15 cellular contexts compared by ENCODE assay signal in the genomic region with DNA sequence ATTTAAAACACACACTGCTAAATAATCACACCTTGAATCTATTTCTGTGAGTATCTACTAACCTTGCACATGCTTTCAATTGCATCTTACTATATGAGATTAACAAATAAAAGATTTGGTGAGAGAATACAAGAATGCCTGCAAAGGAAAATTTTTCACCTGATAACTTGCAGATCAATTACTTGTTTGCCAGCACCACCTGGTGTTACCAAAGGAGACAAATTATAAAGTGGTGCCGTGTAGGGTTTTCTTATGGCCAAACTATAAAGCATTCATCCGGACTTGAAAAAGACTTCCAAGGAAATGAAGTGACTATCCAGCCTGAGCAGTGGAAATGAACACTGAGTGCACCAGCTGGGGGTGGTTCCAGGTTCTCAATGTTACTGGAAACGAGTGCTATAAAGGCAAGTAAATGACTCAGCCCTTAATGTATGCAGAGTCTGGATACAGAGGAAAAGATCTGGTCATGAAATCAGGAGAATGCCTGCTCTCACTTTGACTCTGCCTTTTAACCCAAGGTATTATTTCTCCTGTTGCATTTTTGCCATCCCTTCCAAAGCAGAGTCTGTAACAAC.
DNase-seq lines count a peak whose midpoint lies in the region; ATAC-seq and TF ChIP-seq lines count a peak whose summit lies in the region.
"Had no signal": no experiment of that assay in that cellular context is flagged by ENCODE, and none has a peak within 500 bp of the region (broad histone marks: within the 10 kb centered on the region; RNA-seq: fewer than 3 reads in every experiment).

No MANE protein-coding gene starts in this region.

- peaks cover 27% of the 10 kb centered on the region for H3K36me3 Mint-ChIP-seq in WTC11
- H3K36me3 Mint-ChIP-seq: CD4-positive, alpha-beta memory T cell; naive thymus-derived CD4-positive, alpha-beta T cell had no signal

- no peaks in the 10 kb centered on the region for H4K20me1 ChIP-seq in MM.1S (ENCODE audit: insufficient read depth, low read length)

- no peak overlapping the region for H3K4me2 ChIP-seq in MM.1S (ENCODE audit: low read depth, low read length)

- POLR2A ChIA-PET in WTC11 (lab: Charles Lee) = no interaction called here

- peaks cover 35% of the 10 kb centered on the region for H3K9me3 Mint-ChIP-seq in WTC11

- H3K36me3 ChIP-seq in MM.1S (replicated peaks; ENCODE audit: insufficient read depth, low read length) = no peaks in the 10 kb centered on the region

- no peak overlapping the region for H3K27ac Mint-ChIP-seq in WTC11
- H3K27ac Mint-ChIP-seq: CD4-positive, alpha-beta memory T cell; dendritic cell treated with granulocyte-macrophage colony-stimulating factor and Interleukin-4, amounts not matched to agents 40 ng/mL and 50 ng/mL, for 4 days; naive thymus-derived CD4-positive, alpha-beta T cell had no signal

- no peaks in the 10 kb centered on the region for H3K9me2 ChIP-seq in MM.1S (replicated peaks; ENCODE audit: insufficient read depth, low read length)

- H3K9ac ChIP-seq in MM.1S (ENCODE audit: low read length) = no peak overlapping the region

- H3K27ac ChIP-seq in MM.1S (ENCODE audit: low read length) = no peak overlapping the region

- no peaks in the 10 kb centered on the region for H3K4me1 ChIP-seq in MM.1S (ENCODE audit: low read length)

- CTCF ChIA-PET in WTC11 (lab: Charles Lee) = interaction anchor here (0.7 kb wide), 1 partner anchor 594 kb away, joined by 3 read pairs; no protein-coding TSS in a partner anchor

- H3K4me1 Mint-ChIP-seq in WTC11 = peaks cover 3% of the 10 kb centered on the region; the same call in 1 of the 2 replicates
- H3K4me1 Mint-ChIP-seq: CD4-positive, alpha-beta memory T cell; naive thymus-derived CD4-positive, alpha-beta T cell had no signal

- no peak overlapping the region for H3K4me3 ChIP-seq in MM.1S (ENCODE audit: low read length)

- H3K4me3 Mint-ChIP-seq in WTC11 = no peak overlapping the region
- H3K4me3 Mint-ChIP-seq: CD4-positive, alpha-beta memory T cell; dendritic cell treated with granulocyte-macrophage colony-stimulating factor and Interleukin-4, amounts not matched to agents 40 ng/mL and 50 ng/mL, for 4 days; naive thymus-derived CD4-positive, alpha-beta T cell had no signal

- H3K79me2 ChIP-seq in MM.1S (ENCODE audit: low read length) = no peaks in the 10 kb centered on the region

- TF ChIP-seq CTCF in WTC11 (IDR thresholded peaks at IDR 0.05) = no peak
- no peak for TF ChIP-seq CTCF in MM.1S (IDR thresholded peaks at IDR 0.05; ENCODE audit: low read length)

- ATAC-seq in WTC11 (peak; percentile 44), GM21528 (IDR thresholded peaks at IDR 0.05; ENCODE audit: low FRiP score, unreplicated experiment) (no peak)
- ATAC-seq: activated CD4-positive, CD25-positive, alpha-beta regulatory T cell treated with anti-CD3 and anti-CD28 coated beads, Interleukin-2, amount 50 U/mL, for 24 hours; naive thymus-derived CD4-positive, alpha-beta T cell had no signal

- no peaks in the 10 kb centered on the region for H3K9me3 ChIP-seq in MM.1S (replicated peaks; ENCODE audit: insufficient read depth, low read length)

- no peaks in the 10 kb centered on the region for H3K27me3 ChIP-seq in MM.1S (replicated peaks; ENCODE audit: insufficient read depth, low read length)

- no peak overlapping the region for H2AFZ ChIP-seq in MM.1S (ENCODE audit: low read length)

- in situ Hi-C loops in Caki2 (cut with HindIII; ENCODE audit: low pct_unique_long_range_greater_than_20kb, low sequenced_read_pairs) = no loop called here

- H3F3A ChIP-seq in MM.1S (ENCODE audit: insufficient read depth, low read length) = no peaks in the 10 kb centered on the region

- DNase-seq in Caki2 (ENCODE audit: low read depth) = peak; percentile 42
- peak; percentile 81 for DNase-seq in HT1080 (ENCODE audit: low read depth)
- DNase-seq in WTC11 (ENCODE audit: low spot score) = no peak
- DNase-seq in kidney tubule cell (ENCODE audit: low spot score) = peak; percentile 40
- no peak for DNase-seq in MM.1S
- no peak for DNase-seq in NCI-H2227 treated with DMSO at 0.1 percent for 48 hours (lab: John Stamatoyannopoulos, UW)
- no peak for DNase-seq in NCI-H345 treated with DMSO at 0.1 percent for 48 hours (lab: John Stamatoyannopoulos, UW; ENCODE audit: unreplicated experiment)
- DNase-seq: CD4-positive, alpha-beta memory T cell; kidney; naive thymus-derived CD4-positive, alpha-beta T cell; NCI-H1048; NCI-H524 treated with DMSO at 0.1 percent for 48 hours had no signal

- peaks cover 2% of the 10 kb centered on the region for H3K27me3 Mint-ChIP-seq in WTC11 (ENCODE audit: low read depth)
- H3K27me3 Mint-ChIP-seq: CD4-positive, alpha-beta memory T cell; dendritic cell treated with granulocyte-macrophage colony-stimulating factor and Interleukin-4, amounts not matched to agents 40 ng/mL and 50 ng/mL, for 4 days; naive thymus-derived CD4-positive, alpha-beta T cell had no signal

TF ChIP-seq in WTC11, 78 proteins besides CTCF, POLR2A, EP300 and RAD21:
- TF ChIP-seq, protein P1, sequence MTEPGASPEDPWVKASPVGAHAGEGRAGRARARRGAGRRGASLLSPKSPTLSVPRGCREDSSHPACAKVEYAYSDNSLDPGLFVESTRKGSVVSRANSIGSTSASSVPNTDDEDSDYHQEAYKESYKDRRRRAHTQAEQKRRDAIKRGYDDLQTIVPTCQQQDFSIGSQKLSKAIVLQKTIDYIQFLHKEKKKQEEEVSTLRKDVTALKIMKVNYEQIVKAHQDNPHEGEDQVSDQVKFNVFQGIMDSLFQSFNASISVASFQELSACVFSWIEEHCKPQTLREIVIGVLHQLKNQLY (CRISPR knock-in tag; IDR thresholded peaks at IDR 0.05) = no peak
- TF ChIP-seq, protein P2, sequence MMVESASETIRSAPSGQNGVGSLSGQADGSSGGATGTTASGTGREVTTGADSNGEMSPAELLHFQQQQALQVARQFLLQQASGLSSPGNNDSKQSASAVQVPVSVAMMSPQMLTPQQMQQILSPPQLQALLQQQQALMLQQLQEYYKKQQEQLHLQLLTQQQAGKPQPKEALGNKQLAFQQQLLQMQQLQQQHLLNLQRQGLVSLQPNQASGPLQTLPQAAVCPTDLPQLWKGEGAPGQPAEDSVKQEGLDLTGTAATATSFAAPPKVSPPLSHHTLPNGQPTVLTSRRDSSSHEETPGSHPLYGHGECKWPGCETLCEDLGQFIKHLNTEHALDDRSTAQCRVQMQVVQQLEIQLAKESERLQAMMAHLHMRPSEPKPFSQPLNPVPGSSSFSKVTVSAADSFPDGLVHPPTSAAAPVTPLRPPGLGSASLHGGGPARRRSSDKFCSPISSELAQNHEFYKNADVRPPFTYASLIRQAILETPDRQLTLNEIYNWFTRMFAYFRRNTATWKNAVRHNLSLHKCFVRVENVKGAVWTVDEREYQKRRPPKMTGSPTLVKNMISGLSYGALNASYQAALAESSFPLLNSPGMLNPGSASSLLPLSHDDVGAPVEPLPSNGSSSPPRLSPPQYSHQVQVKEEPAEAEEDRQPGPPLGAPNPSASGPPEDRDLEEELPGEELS (CRISPR knock-in tag; IDR thresholded peaks at IDR 0.05) = no peak
TF ChIP-seq in WTC11: peak in this region for 0.

Comparison
In these comparisons a context has a peak if more than half of its experiments do, and no peak if none do; other contexts are left out.
1. DNase-seq: peak in Caki2 (single experiment), HT1080 (single experiment) and kidney tubule cell (single experiment); none in WTC11 (single experiment), MM.1S (single experiment), NCI-H2227 treated with DMSO at 0.1 percent for 48 hours (single experiment) and NCI-H345 treated with DMSO at 0.1 percent for 48 hours (single experiment).